Comparison of ENCODE assay signal across 1 cellular context in the genomic region with DNA sequence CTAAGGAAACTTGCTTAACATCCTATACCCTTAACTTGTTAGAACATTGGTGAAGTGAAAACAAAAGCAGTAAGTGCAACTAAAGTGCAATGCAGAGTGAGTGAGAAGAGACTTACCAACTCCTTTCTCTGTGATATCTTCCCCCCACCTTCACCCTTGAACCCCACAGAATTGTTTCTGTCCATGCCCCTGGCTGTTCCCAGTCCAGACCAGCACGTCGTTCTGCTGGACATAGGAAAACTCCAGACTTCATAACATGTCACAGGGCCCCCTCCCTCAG.
TF ChIP-seq lines count a peak whose summit lies in the region.

No MANE protein-coding gene starts in this region.

TF ChIP-seq in GM23338, 12 proteins besides CTCF, POLR2A, EP300 and RAD21 (continued from another document):
- TF ChIP-seq EZH2 (IDR thresholded peaks at IDR 0.05; ENCODE audit: low read depth, unreplicated experiment) (no peak), NANOG (IDR thresholded peaks at IDR 0.05; ENCODE audit: borderline replicate concordance) (no peak)
- TF ChIP-seq, protein P1, sequence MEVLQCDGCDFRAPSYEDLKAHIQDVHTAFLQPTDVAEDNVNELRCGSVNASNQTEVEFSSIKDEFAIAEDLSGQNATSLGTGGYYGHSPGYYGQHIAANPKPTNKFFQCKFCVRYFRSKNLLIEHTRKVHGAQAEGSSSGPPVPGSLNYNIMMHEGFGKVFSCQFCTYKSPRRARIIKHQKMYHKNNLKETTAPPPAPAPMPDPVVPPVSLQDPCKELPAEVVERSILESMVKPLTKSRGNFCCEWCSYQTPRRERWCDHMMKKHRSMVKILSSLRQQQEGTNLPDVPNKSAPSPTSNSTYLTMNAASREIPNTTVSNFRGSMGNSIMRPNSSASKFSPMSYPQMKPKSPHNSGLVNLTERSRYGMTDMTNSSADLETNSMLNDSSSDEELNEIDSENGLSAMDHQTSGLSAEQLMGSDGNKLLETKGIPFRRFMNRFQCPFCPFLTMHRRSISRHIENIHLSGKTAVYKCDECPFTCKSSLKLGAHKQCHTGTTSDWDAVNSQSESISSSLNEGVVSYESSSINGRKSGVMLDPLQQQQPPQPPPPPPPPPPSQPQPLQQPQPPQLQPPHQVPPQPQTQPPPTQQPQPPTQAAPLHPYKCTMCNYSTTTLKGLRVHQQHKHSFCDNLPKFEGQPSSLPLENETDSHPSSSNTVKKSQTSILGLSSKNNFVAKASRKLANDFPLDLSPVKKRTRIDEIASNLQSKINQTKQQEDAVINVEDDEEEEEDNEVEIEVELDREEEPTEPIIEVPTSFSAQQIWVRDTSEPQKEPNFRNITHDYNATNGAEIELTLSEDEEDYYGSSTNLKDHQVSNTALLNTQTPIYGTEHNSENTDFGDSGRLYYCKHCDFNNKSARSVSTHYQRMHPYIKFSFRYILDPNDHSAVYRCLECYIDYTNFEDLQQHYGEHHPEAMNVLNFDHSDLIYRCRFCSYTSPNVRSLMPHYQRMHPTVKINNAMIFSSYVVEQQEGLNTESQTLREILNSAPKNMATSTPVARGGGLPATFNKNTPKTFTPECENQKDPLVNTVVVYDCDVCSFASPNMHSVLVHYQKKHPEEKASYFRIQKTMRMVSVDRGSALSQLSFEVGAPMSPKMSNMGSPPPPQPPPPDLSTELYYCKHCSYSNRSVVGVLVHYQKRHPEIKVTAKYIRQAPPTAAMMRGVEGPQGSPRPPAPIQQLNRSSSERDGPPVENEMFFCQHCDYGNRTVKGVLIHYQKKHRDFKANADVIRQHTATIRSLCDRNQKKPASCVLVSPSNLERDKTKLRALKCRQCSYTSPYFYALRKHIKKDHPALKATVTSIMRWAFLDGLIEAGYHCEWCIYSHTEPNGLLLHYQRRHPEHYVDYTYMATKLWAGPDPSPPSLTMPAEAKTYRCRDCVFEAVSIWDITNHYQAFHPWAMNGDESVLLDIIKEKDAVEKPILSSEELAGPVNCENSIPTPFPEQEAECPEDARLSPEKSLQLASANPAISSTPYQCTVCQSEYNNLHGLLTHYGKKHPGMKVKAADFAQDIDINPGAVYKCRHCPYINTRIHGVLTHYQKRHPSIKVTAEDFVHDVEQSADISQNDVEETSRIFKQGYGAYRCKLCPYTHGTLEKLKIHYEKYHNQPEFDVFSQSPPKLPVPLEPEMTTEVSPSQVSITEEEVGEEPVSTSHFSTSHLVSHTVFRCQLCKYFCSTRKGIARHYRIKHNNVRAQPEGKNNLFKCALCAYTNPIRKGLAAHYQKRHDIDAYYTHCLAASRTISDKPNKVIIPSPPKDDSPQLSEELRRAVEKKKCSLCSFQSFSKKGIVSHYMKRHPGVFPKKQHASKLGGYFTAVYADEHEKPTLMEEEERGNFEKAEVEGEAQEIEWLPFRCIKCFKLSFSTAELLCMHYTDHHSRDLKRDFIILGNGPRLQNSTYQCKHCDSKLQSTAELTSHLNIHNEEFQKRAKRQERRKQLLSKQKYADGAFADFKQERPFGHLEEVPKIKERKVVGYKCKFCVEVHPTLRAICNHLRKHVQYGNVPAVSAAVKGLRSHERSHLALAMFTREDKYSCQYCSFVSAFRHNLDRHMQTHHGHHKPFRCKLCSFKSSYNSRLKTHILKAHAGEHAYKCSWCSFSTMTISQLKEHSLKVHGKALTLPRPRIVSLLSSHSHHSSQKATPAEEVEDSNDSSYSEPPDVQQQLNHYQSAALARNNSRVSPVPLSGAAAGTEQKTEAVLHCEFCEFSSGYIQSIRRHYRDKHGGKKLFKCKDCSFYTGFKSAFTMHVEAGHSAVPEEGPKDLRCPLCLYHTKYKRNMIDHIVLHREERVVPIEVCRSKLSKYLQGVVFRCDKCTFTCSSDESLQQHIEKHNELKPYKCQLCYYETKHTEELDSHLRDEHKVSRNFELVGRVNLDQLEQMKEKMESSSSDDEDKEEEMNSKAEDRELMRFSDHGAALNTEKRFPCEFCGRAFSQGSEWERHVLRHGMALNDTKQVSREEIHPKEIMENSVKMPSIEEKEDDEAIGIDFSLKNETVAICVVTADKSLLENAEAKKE (CRISPR knock-in tag; IDR thresholded peaks at IDR 0.05), result no peak
